Comparison of ENCODE assay signal across 22 cellular contexts in genomic region chr18:43022874-43023273, GRCh38.
"Had no signal": no experiment of that assay in that cellular context is flagged by ENCODE, and none has a peak within 500 bp of the region (broad histone marks: within the 10 kb centered on the region; RNA-seq: fewer than 3 reads in every experiment).

No MANE protein-coding gene starts in this region.

- H3K4me2 ChIP-seq: PC-9 had no signal

- H3K27me3 ChIP-seq: brain microvascular endothelial cell had no signal

- H3K27ac ChIP-seq: brain microvascular endothelial cell, PC-9, VCaP had no signal

- ATAC-seq: activated CD4-positive, alpha-beta T cell treated with anti-CD3 and anti-CD28 coated beads for 36 hours; activated T-cell treated with anti-CD3 and anti-CD28 coated beads, Interleukin-2, amount 50 U/mL, for 72 hours; T-helper 17 cell had no signal

- H3K4me3 ChIP-seq: PC-9 had no signal

- DNase-seq: activated CD4-positive, alpha-beta memory T cell treated with anti-CD3 and anti-CD28 coated beads, Interleukin-2, amount 10 ng/mL, durations not matched to agents 7 days and 5 days; activated CD4-positive, alpha-beta T cell treated with anti-CD3 and anti-CD28 coated beads for 36 hours; activated CD4-positive, alpha-beta T cell treated with anti-CD3 and anti-CD28 coated beads, Interleukin-2, amount 50 U/mL, for 1 hour; activated gamma-delta T cell treated with Interleukin-2 at 50 U/mL for 16 hours; activated naive CD4-positive, alpha-beta T cell treated with anti-CD3 and anti-CD28 coated beads, Interleukin-2, amount 10 ng/mL, durations not matched to agents 7 days and 5 days; activated naive CD8-positive, alpha-beta T cell treated with anti-CD3 and anti-CD28 coated beads for 36 hours; activated T-cell treated with anti-CD3 and anti-CD28 coated beads, Interleukin-2, amount 50 U/mL, for 72 hours; brain microvascular endothelial cell; cerebellar nuclear complex; Karpas-422; MM.1S; NCI-H1105 treated with DMSO at 0.1 percent for 48 hours; NCI-H1436 treated with DMSO at 0.1 percent for 48 hours; NCI-H187; NCI-H2081 treated with DMSO at 0.1 percent for 48 hours; NCI-H446; NCI-H524; PC-9; SIG-M5; T-helper 17 cell; T-helper 9 cell had no signal

- H2AFZ ChIP-seq: PC-9 had no signal

- H3K36me3 ChIP-seq: brain microvascular endothelial cell had no signal
